In genomic region chr5:77944757-77945340, GRCh38 we compare ENCODE assay signal across 35 cellular contexts.
"Had no signal": no experiment of that assay in that cellular context is flagged by ENCODE, and none has a peak within 500 bp of the region (broad histone marks: within the 10 kb centered on the region; RNA-seq: fewer than 3 reads in every experiment).

No MANE protein-coding gene starts in this region.

- H3K36me3 Mint-ChIP-seq: activated CD8-positive, alpha-beta memory T cell treated with anti-CD3 and anti-CD28 coated beads, Interleukin-2, amount 10 ng/mL, durations not matched to agents 7 days and 5 days; activated naive CD4-positive, alpha-beta T cell treated with anti-CD3 and anti-CD28 coated beads, Interleukin-2, amount 50 U/mL, for 24 hours; activated naive CD8-positive, alpha-beta T cell treated with anti-CD3 and anti-CD28 coated beads for 36 hours had no signal

- ATAC-seq: activated CD4-positive, alpha-beta T cell treated with anti-CD3 and anti-CD28 coated beads for 36 hours; activated CD8-positive, alpha-beta memory T cell treated with anti-CD3 and anti-CD28 coated beads, Interleukin-2, amount 10 ng/mL, durations not matched to agents 7 days and 5 days; activated naive CD8-positive, alpha-beta T cell treated with anti-CD3 and anti-CD28 coated beads, Interleukin-2, amount 50 U/mL, for 24 hours; body of pancreas; T-helper 17 cell had no signal

- FAIRE-seq: endothelial cell of umbilical vein had no signal

- H3K4me1 Mint-ChIP-seq: activated CD4-positive, alpha-beta memory T cell treated with anti-CD3 and anti-CD28 coated beads, Interleukin-2, amount 10 ng/mL, durations not matched to agents 7 days and 5 days; activated CD4-positive, alpha-beta T cell treated with anti-CD3 and anti-CD28 coated beads for 36 hours; activated CD4-positive, alpha-beta T cell treated with anti-CD3 and anti-CD28 coated beads, Interleukin-2, amount 10 ng/mL, durations not matched to agents 24 days and 14 days; activated CD8-positive, alpha-beta memory T cell treated with anti-CD3 and anti-CD28 coated beads, Interleukin-2, amount 10 ng/mL, durations not matched to agents 7 days and 5 days; activated naive CD4-positive, alpha-beta T cell treated with anti-CD3 and anti-CD28 coated beads, Interleukin-2, amount 50 U/mL, for 24 hours; activated naive CD8-positive, alpha-beta T cell treated with anti-CD3 and anti-CD28 coated beads for 36 hours; activated naive CD8-positive, alpha-beta T cell treated with anti-CD3 and anti-CD28 coated beads, Interleukin-2, amount 50 U/mL, for 24 hours; T-helper 17 cell had no signal

- H3K27me3 ChIP-seq: body of pancreas had no signal

- H3K4me3 Mint-ChIP-seq: activated CD4-positive, alpha-beta memory T cell treated with anti-CD3 and anti-CD28 coated beads, Interleukin-2, amount 10 ng/mL, durations not matched to agents 7 days and 5 days; activated CD4-positive, alpha-beta T cell treated with anti-CD3 and anti-CD28 coated beads for 36 hours; activated CD4-positive, alpha-beta T cell treated with anti-CD3 and anti-CD28 coated beads, Interleukin-2, amount 10 ng/mL, durations not matched to agents 24 days and 14 days; activated CD8-positive, alpha-beta memory T cell treated with anti-CD3 and anti-CD28 coated beads, Interleukin-2, amount 10 ng/mL, durations not matched to agents 7 days and 5 days; activated naive CD4-positive, alpha-beta T cell treated with anti-CD3 and anti-CD28 coated beads for 36 hours; activated naive CD4-positive, alpha-beta T cell treated with anti-CD3 and anti-CD28 coated beads, Interleukin-2, amount 50 U/mL, for 24 hours; activated naive CD8-positive, alpha-beta T cell treated with anti-CD3 and anti-CD28 coated beads for 36 hours; activated naive CD8-positive, alpha-beta T cell treated with anti-CD3 and anti-CD28 coated beads, Interleukin-2, amount 50 U/mL, for 24 hours; activated T-helper 1 cell treated with anti-CD3 and anti-CD28 coated beads, Interleukin-12 subunit alpha, Interleukin-12 subunit beta, Interleukin-2, Interleukin-4 antibody, amounts not matched to agents 30 ng/mL and 10 ng/mL and 1 ng/mL, durations not matched to agents 14 hours and 24 hours and 36 hours; dendritic cell treated with granulocyte-macrophage colony-stimulating factor and Interleukin-4, amounts not matched to agents 40 ng/mL and 50 ng/mL, for 4 days; T-helper 17 cell; T-helper 2 cell treated with Interferon-gamma antibody and Interleukin-4, amounts not matched to agents 5 μg/mL and 100 μg/mL, for 36 hours had no signal

- H3K4me3 ChIP-seq: adrenal gland, body of pancreas, colonic mucosa, dorsolateral prefrontal cortex, esophagus squamous epithelium had no signal

- H3K36me3 ChIP-seq: adrenal gland, colonic mucosa, esophagus squamous epithelium, WERI-Rb-1 had no signal

- H3K9me3 Mint-ChIP-seq: activated CD4-positive, alpha-beta memory T cell treated with anti-CD3 and anti-CD28 coated beads, Interleukin-2, amount 10 ng/mL, durations not matched to agents 7 days and 5 days; activated naive CD8-positive, alpha-beta T cell treated with anti-CD3 and anti-CD28 coated beads, Interleukin-2, amount 50 U/mL, for 24 hours; dendritic cell treated with granulocyte-macrophage colony-stimulating factor and Interleukin-4, amounts not matched to agents 40 ng/mL and 50 ng/mL, for 4 days had no signal

- DNase-seq: activated CD4-positive, alpha-beta memory T cell treated with anti-CD3 and anti-CD28 coated beads, Interleukin-2, amount 10 ng/mL, durations not matched to agents 7 days and 5 days; activated CD4-positive, alpha-beta T cell treated with anti-CD3 and anti-CD28 coated beads for 36 hours; activated CD4-positive, alpha-beta T cell treated with anti-CD3 and anti-CD28 coated beads, Interleukin-2, amount 10 ng/mL, durations not matched to agents 24 days and 14 days; activated CD4-positive, alpha-beta T cell treated with anti-CD3 and anti-CD28 coated beads, Interleukin-2, amount 50 U/mL, for 4 hours; activated CD4-positive, CD25-positive, alpha-beta regulatory T cell; activated CD4-positive, CD25-positive, alpha-beta regulatory T cell treated with anti-CD3 and anti-CD28 coated beads, Interleukin-2, amount 50 U/mL, for 72 hours; activated CD8-positive, alpha-beta memory T cell treated with anti-CD3 and anti-CD28 coated beads, Interleukin-2, amount 10 ng/mL, durations not matched to agents 7 days and 5 days; activated CD8-positive, alpha-beta memory T cell treated with anti-CD3 and anti-CD28 coated beads, Interleukin-2, amount 50 U/mL, for 4 hours; activated effector memory CD4-positive, alpha-beta T cell treated with anti-CD3 and anti-CD28 coated beads, Interleukin-2, amount 50 U/mL, for 16 hours; activated naive CD4-positive, alpha-beta T cell treated with anti-CD3 and anti-CD28 coated beads for 36 hours; activated naive CD8-positive, alpha-beta T cell treated with anti-CD3 and anti-CD28 coated beads for 36 hours; activated naive CD8-positive, alpha-beta T cell treated with anti-CD3 and anti-CD28 coated beads, Interleukin-2, amount 50 U/mL, for 24 hours; activated T-cell treated with anti-CD3 and anti-CD28 coated beads, Interleukin-2, amount 50 U/mL, for 1 hour; activated T-cell treated with anti-CD3 and anti-CD28 coated beads, Interleukin-2, amount 50 U/mL, for 48 hours; adrenal gland; aorta; body of pancreas; cerebellar nuclear complex; colonic mucosa; dorsolateral prefrontal cortex; effector memory CD4-positive, alpha-beta T cell; esophagus squamous epithelium; foreskin melanocyte; head of caudate nucleus; hippocampal formation; T-helper 17 cell; T1000; WERI-Rb-1 had no signal

- H3K27ac Mint-ChIP-seq: activated CD4-positive, alpha-beta memory T cell treated with anti-CD3 and anti-CD28 coated beads, Interleukin-2, amount 10 ng/mL, durations not matched to agents 7 days and 5 days; activated CD4-positive, alpha-beta T cell treated with anti-CD3 and anti-CD28 coated beads for 36 hours; activated CD4-positive, alpha-beta T cell treated with anti-CD3 and anti-CD28 coated beads, Interleukin-2, amount 10 ng/mL, durations not matched to agents 24 days and 14 days; activated CD8-positive, alpha-beta memory T cell treated with anti-CD3 and anti-CD28 coated beads, Interleukin-2, amount 10 ng/mL, durations not matched to agents 7 days and 5 days; activated naive CD4-positive, alpha-beta T cell treated with anti-CD3 and anti-CD28 coated beads for 36 hours; activated naive CD4-positive, alpha-beta T cell treated with anti-CD3 and anti-CD28 coated beads, Interleukin-2, amount 50 U/mL, for 24 hours; activated naive CD8-positive, alpha-beta T cell treated with anti-CD3 and anti-CD28 coated beads for 36 hours; activated naive CD8-positive, alpha-beta T cell treated with anti-CD3 and anti-CD28 coated beads, Interleukin-2, amount 50 U/mL, for 24 hours; activated T-helper 1 cell treated with anti-CD3 and anti-CD28 coated beads, Interleukin-12 subunit alpha, Interleukin-12 subunit beta, Interleukin-2, Interleukin-4 antibody, amounts not matched to agents 30 ng/mL and 10 ng/mL and 1 ng/mL, durations not matched to agents 14 hours and 24 hours and 36 hours; activated T-helper 2 cell treated with anti-CD3 and anti-CD28 coated beads, Interferon-gamma antibody, Interleukin-2, Interleukin-4, amounts not matched to agents 10 μg/mL and 5 μg/mL and 100 μg/mL, durations not matched to agents 14 hours and 24 hours and 36 hours; dendritic cell treated with granulocyte-macrophage colony-stimulating factor and Interleukin-4, amounts not matched to agents 40 ng/mL and 50 ng/mL, for 4 days; T-helper 17 cell; T-helper 2 cell treated with Interferon-gamma antibody and Interleukin-4, amounts not matched to agents 5 μg/mL and 100 μg/mL, for 36 hours had no signal

- H3K27ac ChIP-seq: adrenal gland, body of pancreas, colonic mucosa, epithelial cell of prostate, esophagus squamous epithelium, WERI-Rb-1 had no signal

- H3K9me3 ChIP-seq: adrenal gland, body of pancreas, colonic mucosa, esophagus squamous epithelium had no signal

- H3K4me1 ChIP-seq: adrenal gland, body of pancreas, colonic mucosa, esophagus squamous epithelium had no signal
